Comparison of ENCODE assay signal across 9 cellular contexts in the genomic region with DNA sequence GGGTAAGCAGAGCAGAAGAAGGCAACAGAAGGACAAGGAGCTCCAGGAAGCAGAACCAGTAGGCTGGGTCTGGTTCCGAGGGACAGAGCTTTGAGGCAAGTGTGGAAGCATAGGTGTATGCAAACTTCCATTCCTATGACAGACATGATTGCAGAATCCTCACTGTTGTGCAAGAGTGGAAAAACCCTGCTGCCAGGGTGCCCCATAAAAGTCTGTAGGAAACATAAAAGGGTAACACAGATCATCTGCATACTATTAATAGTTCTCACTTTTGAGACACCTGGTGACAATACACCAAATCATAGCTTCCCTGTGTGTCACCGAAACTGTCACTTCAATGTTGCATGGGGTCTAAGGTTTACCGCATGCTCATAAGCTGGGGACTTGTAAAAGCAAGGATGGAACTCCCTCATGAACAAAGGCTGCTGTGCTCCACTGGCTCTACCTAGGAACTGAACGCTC. TPM values are rescaled to one million over a fixed set of nuclear protein-coding genes. Genes with fewer than 3 reads are reported as not detected.
DNase-seq lines count a peak whose midpoint lies in the region; ATAC-seq and TF ChIP-seq lines count a peak whose summit lies in the region.
"Had no signal": no experiment of that assay in that cellular context is flagged by ENCODE, and none has a peak within 500 bp of the region (broad histone marks: within the 10 kb centered on the region; RNA-seq: fewer than 3 reads in every experiment).

No MANE protein-coding gene starts in this region.

- peaks cover 24% of the 10 kb centered on the region for H3K4me1 Mint-ChIP-seq in T-helper 2 cell treated with Interferon-gamma antibody and Interleukin-4, amounts not matched to agents 5 μg/mL and 100 μg/mL, for 36 hours (ENCODE audit: low read depth)

- no peak overlapping the region for H3K4me3 Mint-ChIP-seq in T-helper 2 cell treated with Interferon-gamma antibody and Interleukin-4, amounts not matched to agents 5 μg/mL and 100 μg/mL, for 36 hours
- H3K4me3 Mint-ChIP-seq: activated T-cell treated with anti-CD3 and anti-CD28 coated beads, Interleukin-2, amount 50 U/mL, for 72 hours had no signal

- H3K9me3 Mint-ChIP-seq in T-helper 2 cell treated with Interferon-gamma antibody and Interleukin-4, amounts not matched to agents 5 μg/mL and 100 μg/mL, for 36 hours: no peaks in the 10 kb centered on the region
- H3K9me3 Mint-ChIP-seq: activated T-cell treated with anti-CD3 and anti-CD28 coated beads, Interleukin-2, amount 50 U/mL, for 72 hours had no signal

- DNase-seq in GM03348 (ENCODE audit: low spot score) (peak; percentile 38), fibroblast of villous mesenchyme (ENCODE audit: low read depth) (peak; percentile 77), occipital lobe (lab: John Stamatoyannopoulos, UW) (no peak), NCI-H446 treated with DMSO at 0.1 percent for 48 hours (lab: John Stamatoyannopoulos, UW) (no peak), NCI-H2029 treated with DMSO at 0.1 percent for 48 hours (lab: John Stamatoyannopoulos, UW) (no peak)
- no peak for DNase-seq in T-helper 2 cell treated with Interferon-gamma antibody and Interleukin-4, amounts not matched to agents 5 μg/mL and 100 μg/mL, for 36 hours (ENCODE audit: low spot score)

- TF ChIP-seq CTCF in fibroblast of villous mesenchyme (IDR thresholded peaks at IDR 0.05; ENCODE audit: insufficient read depth, low read depth, low read length): no peak

- no peak overlapping the region for H3K27ac Mint-ChIP-seq in T-helper 2 cell treated with Interferon-gamma antibody and Interleukin-4, amounts not matched to agents 5 μg/mL and 100 μg/mL, for 36 hours

- H3K36me3 Mint-ChIP-seq in T-helper 2 cell treated with Interferon-gamma antibody and Interleukin-4, amounts not matched to agents 5 μg/mL and 100 μg/mL, for 36 hours (ENCODE audit: low read depth): peaks cover 29% of the 10 kb centered on the region

- H3K4me3 ChIP-seq in fibroblast of villous mesenchyme (ENCODE audit: low read depth, low read length): no peak overlapping the region

- H3K27me3 Mint-ChIP-seq in T-helper 2 cell treated with Interferon-gamma antibody and Interleukin-4, amounts not matched to agents 5 μg/mL and 100 μg/mL, for 36 hours (ENCODE audit: low read depth): no peaks in the 10 kb centered on the region

- ATAC-seq in GM19455 (IDR thresholded peaks at IDR 0.05; ENCODE audit: unreplicated experiment): peak; percentile 53
- peak; percentile 68 for ATAC-seq in HG03469 (IDR thresholded peaks at IDR 0.05; ENCODE audit: unreplicated experiment)

RNA-seq across cellular contexts. Expression of gene ARHGAP17, which starts 39.7 kb away (rescaled TPM):
- total RNA-seq in fibroblast of villous mesenchyme (32.5 and 36.7 TPM in 2 replicates), occipital lobe (22.3 TPM)

Comparison
In these comparisons a context has a peak if more than half of its experiments do, and no peak if none do; other contexts are left out.
1. DNase-seq: peak in GM03348 (single experiment) and fibroblast of villous mesenchyme (single experiment); none in T-helper 2 cell treated with Interferon-gamma antibody and Interleukin-4, amounts not matched to agents 5 μg/mL and 100 μg/mL, for 36 hours (single experiment), occipital lobe (single experiment), NCI-H446 treated with DMSO at 0.1 percent for 48 hours (single experiment) and NCI-H2029 treated with DMSO at 0.1 percent for 48 hours (single experiment).